ENCODE assay signal across 8 cellular contexts in genomic region chr6:168035661-168036616, GRCh38. TPM values are rescaled to one million over a fixed set of nuclear protein-coding genes. Genes with fewer than 3 reads are reported as not detected.
DNase-seq lines count a peak whose midpoint lies in the region; ATAC-seq and TF ChIP-seq lines count a peak whose summit lies in the region.

No MANE protein-coding gene starts in this region.

- H3K4me1 Mint-ChIP-seq in central memory CD8-positive, alpha-beta T cell: peaks cover 8% of the 10 kb centered on the region
- H3K4me1 Mint-ChIP-seq in activated CD8-positive, alpha-beta T cell treated with anti-CD3 and anti-CD28 coated beads for 36 hours (ENCODE audit: low read depth): no peaks in the 10 kb centered on the region

- H3K36me3 ChIP-seq in lower lobe of right lung (no peaks in the 10 kb centered on the region), urinary bladder (ENCODE audit: insufficient read depth) (no peaks in the 10 kb centered on the region)

- H3K27me3 ChIP-seq in lower lobe of right lung (ENCODE audit: low read depth): no peaks in the 10 kb centered on the region

- H3K9me3 ChIP-seq in lower lobe of right lung: peaks cover 22% of the 10 kb centered on the region

- intact Hi-C loops in lower lobe of right lung (cut with DNase I): no loop called here
- intact Hi-C loops in activated CD8-positive, alpha-beta T cell treated with anti-CD3 and anti-CD28 coated beads for 36 hours (cut with micrococcal nuclease): no loop called here

- TF ChIP-seq CTCF in lower lobe of right lung (IDR thresholded peaks at IDR 0.05): no peak
- no peak for TF ChIP-seq CTCF in activated CD8-positive, alpha-beta T cell treated with anti-CD3 and anti-CD28 coated beads for 36 hours (IDR thresholded peaks at IDR 0.05)

- H3K27me3 Mint-ChIP-seq in central memory CD8-positive, alpha-beta T cell: peaks cover 46% of the 10 kb centered on the region
- peaks cover 16% of the 10 kb centered on the region for H3K27me3 Mint-ChIP-seq in activated CD8-positive, alpha-beta T cell treated with anti-CD3 and anti-CD28 coated beads for 36 hours

- H3K9me3 Mint-ChIP-seq in central memory CD8-positive, alpha-beta T cell: peaks cover 5% of the 10 kb centered on the region
- H3K9me3 Mint-ChIP-seq in activated CD8-positive, alpha-beta T cell treated with anti-CD3 and anti-CD28 coated beads for 36 hours: peaks cover 18% of the 10 kb centered on the region

- POLR2A ChIA-PET in activated CD8-positive, alpha-beta T cell treated with anti-CD3 and anti-CD28 coated beads for 36 hours (lab: Charles Lee): no interaction called here

- H3K27ac ChIP-seq in lower lobe of right lung: peak overlapping the region; percentile 81
- peak overlapping the region; percentile 53 for H3K27ac ChIP-seq in urinary bladder (ENCODE audit: low read depth)

- peak overlapping the region; percentile 66 for H3K4me3 Mint-ChIP-seq in central memory CD8-positive, alpha-beta T cell
- H3K4me3 Mint-ChIP-seq in activated CD8-positive, alpha-beta T cell treated with anti-CD3 and anti-CD28 coated beads for 36 hours: no peak overlapping the region

- no peak overlapping the region for H3K27ac Mint-ChIP-seq in central memory CD8-positive, alpha-beta T cell (ENCODE audit: low read depth)
- H3K27ac Mint-ChIP-seq in activated CD8-positive, alpha-beta T cell treated with anti-CD3 and anti-CD28 coated beads for 36 hours: no peak overlapping the region

- WGBS in urinary bladder: 15% methylated on average over 29 of the region's 29 CpGs

- H3K4me1 ChIP-seq in lower lobe of right lung (peaks cover 30% of the 10 kb centered on the region), urinary bladder (ENCODE audit: insufficient read depth) (no peaks in the 10 kb centered on the region)

- H3K4me3 ChIP-seq in lower lobe of right lung (peak overlapping the region; percentile 51), urinary bladder (ENCODE audit: low read depth, low read length) (peak overlapping the region; percentile 31)

- peak; percentile 10 for ATAC-seq in central memory CD8-positive, alpha-beta T cell (replicated peaks; ENCODE audit: extremely low read depth, poor library complexity, severe bottlenecking)
- ATAC-seq in lower lobe of right lung (peak; percentile 45 to 60), GM21367 (IDR thresholded peaks at IDR 0.05; ENCODE audit: unreplicated experiment) (no peak)
- no peak for ATAC-seq in activated CD8-positive, alpha-beta T cell treated with anti-CD3 and anti-CD28 coated beads for 36 hours

- DNase-seq in DMS114 treated with DMSO at 0.1 percent for 48 hours (lab: John Stamatoyannopoulos, UW; ENCODE audit: unreplicated experiment) (peak; percentile 24), NCI-H2171 treated with DMSO at 0.1 percent for 48 hours (lab: John Stamatoyannopoulos, UW) (peak; percentile 84), lower lobe of right lung (peak; percentile 44), NCI-H1694 (lab: John Stamatoyannopoulos, UW) (no peak)
- DNase-seq in central memory CD8-positive, alpha-beta T cell (ENCODE audit: low spot score in 2 of 2): no peak
- DNase-seq in activated CD8-positive, alpha-beta T cell treated with anti-CD3 and anti-CD28 coated beads for 36 hours: no peak

- no peaks in the 10 kb centered on the region for H3K36me3 Mint-ChIP-seq in central memory CD8-positive, alpha-beta T cell (ENCODE audit: insufficient read depth)
- peaks cover 1% of the 10 kb centered on the region for H3K36me3 Mint-ChIP-seq in activated CD8-positive, alpha-beta T cell treated with anti-CD3 and anti-CD28 coated beads for 36 hours (ENCODE audit: low read depth)

- CTCF ChIA-PET in activated CD8-positive, alpha-beta T cell treated with anti-CD3 and anti-CD28 coated beads for 36 hours (lab: Charles Lee): no interaction called here

RNA-seq across cellular contexts. Expression of gene KIF25, which starts 38.5 kb away (rescaled TPM):
- total RNA-seq in lower lobe of right lung: 0.56 TPM
- not detected for total RNA-seq in urinary bladder
- polyA plus RNA-seq in urinary bladder: 0.53 TPM
- not detected for total RNA-seq in activated CD8-positive, alpha-beta T cell treated with anti-CD3 and anti-CD28 coated beads for 36 hours

RNA-seq across cellular contexts. Expression of gene FRMD1, which starts 43.1 kb away (rescaled TPM):
- not detected for total RNA-seq in lower lobe of right lung
- 0.21 TPM for total RNA-seq in urinary bladder
- polyA plus RNA-seq in urinary bladder: 0.03 TPM
- not detected for total RNA-seq in activated CD8-positive, alpha-beta T cell treated with anti-CD3 and anti-CD28 coated beads for 36 hours

Comparison
In these comparisons a context has a peak if more than half of its experiments do, and no peak if none do; other contexts are left out.
1. DNase-seq: peak in DMS114 treated with DMSO at 0.1 percent for 48 hours (single experiment), NCI-H2171 treated with DMSO at 0.1 percent for 48 hours (single experiment) and lower lobe of right lung (single experiment); none in central memory CD8-positive, alpha-beta T cell (0 of 2), NCI-H1694 (single experiment) and activated CD8-positive, alpha-beta T cell treated with anti-CD3 and anti-CD28 coated beads for 36 hours (single experiment).
2. ATAC-seq: peak in central memory CD8-positive, alpha-beta T cell (single experiment) and lower lobe of right lung (2 of 2); none in GM21367 (single experiment) and activated CD8-positive, alpha-beta T cell treated with anti-CD3 and anti-CD28 coated beads for 36 hours (single experiment).